ENCODE assay signal across 1 cellular context in genomic region chr11:47178737-47179654, GRCh38.
TF ChIP-seq lines count a peak whose summit lies in the region.

No MANE protein-coding gene starts in this region.

TF ChIP-seq in HepG2, 621 proteins besides CTCF, POLR2A, EP300 and RAD21 (continued from another document):
- no peak for TF ChIP-seq FOXA3 (CRISPR knock-in tag; IDR thresholded peaks at IDR 0.05)
- no peak for TF ChIP-seq IKZF4 (CRISPR knock-in tag; IDR thresholded peaks at IDR 0.05; ENCODE audit: borderline replicate concordance, low read depth, not compliant biosample characterization)
- TF ChIP-seq TFE3 (CRISPR knock-in tag; IDR thresholded peaks at IDR 0.05): no peak
- no peak for TF ChIP-seq IRX3 (CRISPR knock-in tag; IDR thresholded peaks at IDR 0.05; ENCODE audit: borderline replicate concordance, low read depth)
- TF ChIP-seq ZNF274 (CRISPR knock-in tag; IDR thresholded peaks at IDR 0.05): 0 out of 2 replicates have a peak, but pooled peaks have one; percentile 52
- TF ChIP-seq PRMT3 (CRISPR knock-in tag; IDR thresholded peaks at IDR 0.05; ENCODE audit: borderline replicate concordance, low read depth): no peak
- no peak for TF ChIP-seq KDM5B (CRISPR knock-in tag; IDR thresholded peaks at IDR 0.05; ENCODE audit: borderline replicate concordance)
- TF ChIP-seq KLF11 (CRISPR knock-in tag; IDR thresholded peaks at IDR 0.05): no peak
- TF ChIP-seq DNMT1 (CRISPR knock-in tag; IDR thresholded peaks at IDR 0.05): no peak
- 0 out of 2 replicates have a peak, but pooled peaks have one; percentile 13 for TF ChIP-seq RXRA (CRISPR knock-in tag; IDR thresholded peaks at IDR 0.05)
- no peak for TF ChIP-seq ZBTB43 (CRISPR knock-in tag; conservative IDR thresholded peaks at IDR 0.05)
- no peak for TF ChIP-seq FOXO1 (CRISPR knock-in tag; IDR thresholded peaks at IDR 0.05)
